ENCODE assay signal across 24 cellular contexts in genomic region chr16:4681471-4682083, GRCh38. TPM values are rescaled to one million over a fixed set of nuclear protein-coding genes. Genes with fewer than 3 reads are reported as not detected.
DNase-seq lines count a peak whose midpoint lies in the region; ATAC-seq, FAIRE-seq and TF ChIP-seq lines count a peak whose summit lies in the region.
"Had no signal": no experiment of that assay in that cellular context is flagged by ENCODE, and none has a peak within 500 bp of the region (broad histone marks: within the 10 kb centered on the region; RNA-seq: fewer than 3 reads in every experiment).

No MANE protein-coding gene starts in this region.

- H3K36me3 ChIP-seq in esophagus muscularis mucosa (peaks cover 15 to 99% (median 84%) of the 10 kb centered on the region in 4 donors), psoas muscle (ENCODE audit: insufficient read depth in 1 of 2, low read depth in 1 of 2) (peaks cover 2 to 79% of the 10 kb centered on the region in 2 donors), small intestine (ENCODE audit: control insufficient read depth in 2 of 2, insufficient read depth in 2 of 2, low read length in 2 of 2) (peaks cover 11 to 30% of the 10 kb centered on the region in 2 donors), PC-3 (ENCODE audit: low read depth, low read length) (no peaks in the 10 kb centered on the region)
- H3K36me3 ChIP-seq: SJCRH30 had no signal

- peak overlapping the region; percentile 43 to 84 (median 77) for H3K27ac ChIP-seq in esophagus muscularis mucosa (replicated peaks in 1 of 4)
- H3K27ac ChIP-seq in psoas muscle: peak overlapping the region; percentile 58
- H3K27ac ChIP-seq in small intestine (ENCODE audit: low read depth in 1 of 2, low read length in 1 of 2): no peak overlapping the region
- H3K27ac ChIP-seq in PC-3 (ENCODE audit: low read length): no peak overlapping the region
- H3K27ac ChIP-seq: SJCRH30 had no signal

- TF ChIP-seq CTCF in esophagus muscularis mucosa (IDR thresholded peaks at IDR 0.05) (no peak), psoas muscle (IDR thresholded peaks at IDR 0.05) (no peak), PC-3 (conservative IDR thresholded peaks at IDR 0.05; ENCODE audit: low read depth, low read length) (no peak)

- H3K27ac Mint-ChIP-seq in activated naive CD4-positive, alpha-beta T cell treated with anti-CD3 and anti-CD28 coated beads, Interleukin-2, amount 50 U/mL, for 72 hours: peak overlapping the region; percentile 69 to 95
- H3K27ac Mint-ChIP-seq: HFFc6, nephron progenitor cell had no signal

- no peaks in the 10 kb centered on the region for H3F3A ChIP-seq in PC-3 (ENCODE audit: low read length, unreplicated experiment)

- H3K9me3 Mint-ChIP-seq in activated naive CD4-positive, alpha-beta T cell treated with anti-CD3 and anti-CD28 coated beads, Interleukin-2, amount 50 U/mL, for 72 hours: no peaks in the 10 kb centered on the region
- H3K9me3 Mint-ChIP-seq: CD8-positive, alpha-beta memory T cell; HFFc6; nephron progenitor cell; stimulated activated naive CD8-positive, alpha-beta T cell treated with anti-CD3 and anti-CD28 coated beads, Interleukin-15, Interleukin-2, amounts not matched to agents 100 ng/mL and 50 ng/mL, for 24 hours had no signal

- no peaks in the 10 kb centered on the region for H3K9me3 ChIP-seq in esophagus muscularis mucosa
- H3K9me3 ChIP-seq in psoas muscle: no peaks in the 10 kb centered on the region
- no peaks in the 10 kb centered on the region for H3K9me3 ChIP-seq in small intestine (ENCODE audit: control insufficient read depth, low read depth)
- H3K9me3 ChIP-seq in PC-3 (ENCODE audit: low read length): no peaks in the 10 kb centered on the region
- H3K9me3 ChIP-seq: SJCRH30 had no signal

- intact Hi-C loops in esophagus muscularis mucosa (cut with DNase I) (loop anchor here (5.0 kb wide), 1 partner anchor 69 kb away; the partner anchor contains the start of gene UBALD1), psoas muscle (cut with DNase I) (no loop called here), PC-3 (cut with micrococcal nuclease) (no loop called here)

- no peak for DNase-seq in activated naive CD4-positive, alpha-beta T cell treated with anti-CD3 and anti-CD28 coated beads, Interleukin-2, amount 50 U/mL, for 72 hours (ENCODE audit: low spot score in 2 of 2)
- no peak for DNase-seq in activated naive CD4-positive, alpha-beta T cell treated with Interleukin-2 at 50 U/mL for 16 hours
- DNase-seq in SW480 (ENCODE audit: low spot score) (peak; percentile 79), esophagus muscularis mucosa (ENCODE audit: extremely low spot score) (no peak), psoas muscle (no peak), NCI-H345 (lab: John Stamatoyannopoulos, UW) (no peak), small intestine (no peak), PC-3 (no peak)
- DNase-seq: activated CD4-positive, alpha-beta T cell treated with anti-CD3 and anti-CD28 coated beads, Interleukin-2, amount 50 U/mL, for 1 hour; activated T-cell treated with anti-CD3 and anti-CD28 coated beads, Interleukin-2, amount 50 U/mL, for 1 hour; central memory CD4-positive, alpha-beta T cell; DMS79; effector memory CD4-positive, alpha-beta T cell; HFFc6; Kasumi-1; mesendoderm; NCI-H1105 treated with DMSO at 0.1 percent for 48 hours; NCI-H526 treated with DMSO at 0.1 percent for 48 hours; retina; SJCRH30 had no signal

- peaks cover 22 to 49% (median 37%) of the 10 kb centered on the region in 4 donors for H3K4me1 ChIP-seq in esophagus muscularis mucosa
- peaks cover 19% of the 10 kb centered on the region for H3K4me1 ChIP-seq in psoas muscle
- peaks cover 0 to 2% of the 10 kb centered on the region in 2 donors for H3K4me1 ChIP-seq in small intestine (ENCODE audit: control insufficient read depth in 2 of 2, insufficient read depth in 1 of 2, low read depth in 1 of 2, low read length in 1 of 2)
- H3K4me1 ChIP-seq in PC-3 (ENCODE audit: insufficient read depth, low read length): peaks cover 20% of the 10 kb centered on the region
- H3K4me1 ChIP-seq: SJCRH30 had no signal

- no peak for ATAC-seq in activated naive CD4-positive, alpha-beta T cell treated with anti-CD3 and anti-CD28 coated beads, Interleukin-2, amount 50 U/mL, for 72 hours
- ATAC-seq in psoas muscle: no peak
- ATAC-seq in PC-3: no peak

- no peaks in the 10 kb centered on the region for H3K9me2 ChIP-seq in PC-3 (replicated peaks; ENCODE audit: low read length)

- no peaks in the 10 kb centered on the region for H3K36me3 Mint-ChIP-seq in activated naive CD4-positive, alpha-beta T cell treated with anti-CD3 and anti-CD28 coated beads, Interleukin-2, amount 50 U/mL, for 72 hours

- no peak for TF ChIP-seq POLR2A in esophagus muscularis mucosa (IDR thresholded peaks at IDR 0.05; ENCODE audit: low read depth)

- FAIRE-seq in small intestine (lab: Jason Lieb, UNC): no peak

- CTCF ChIA-PET in PC-3 (lab: Charles Lee): no interaction called here

- H3K4me3 ChIP-seq in esophagus muscularis mucosa: no peak overlapping the region
- no peak overlapping the region for H3K4me3 ChIP-seq in psoas muscle
- no peak overlapping the region for H3K4me3 ChIP-seq in small intestine (ENCODE audit: low read depth in 1 of 2, low read length in 2 of 2)
- no peak overlapping the region for H3K4me3 ChIP-seq in PC-3 (ENCODE audit: low read length)
- H3K4me3 ChIP-seq: SJCRH30 had no signal

- POLR2A ChIA-PET in PC-3 (lab: Charles Lee; ENCODE audit: unreplicated experiment): no interaction called here

- H3K4me2 ChIP-seq in PC-3 (ENCODE audit: low read length): no peak overlapping the region

- no peaks in the 10 kb centered on the region for H3K79me2 ChIP-seq in PC-3 (ENCODE audit: low read length)

- WGBS in esophagus muscularis mucosa: 91% methylated on average over 39 of the region's 39 CpGs
- WGBS in psoas muscle, 3 donors: 85 to 91% (median 91%) methylated on average over 35 to 39 of the region's 39 CpGs
- WGBS in small intestine, 3 donors: 91 to 95% (median 94%) methylated on average over 39 of the region's 39 CpGs

- BruUV-seq in PC-3 (replicated peaks; lab: Mats Ljungman, UMichigan): no TSS peak

- no peak for TF ChIP-seq EP300 in esophagus muscularis mucosa (IDR thresholded peaks at IDR 0.05)

- H4K20me1 ChIP-seq in PC-3 (ENCODE audit: low read length): no peaks in the 10 kb centered on the region

- no peak overlapping the region for H2AFZ ChIP-seq in PC-3 (ENCODE audit: low read length)

- H3K27me3 ChIP-seq in esophagus muscularis mucosa (no peaks in the 10 kb centered on the region), psoas muscle (ENCODE audit: insufficient read depth in 3 of 3, low read length in 2 of 3) (no peaks in the 10 kb centered on the region), small intestine (ENCODE audit: control insufficient read depth in 2 of 2, insufficient read depth in 2 of 2, low read length in 2 of 2) (no peaks in the 10 kb centered on the region), PC-3 (ENCODE audit: low read length) (no peaks in the 10 kb centered on the region)
- H3K27me3 ChIP-seq: SJCRH30 had no signal

- no peak overlapping the region for H3K9ac ChIP-seq in PC-3 (ENCODE audit: low read length)

RNA-seq across cellular contexts. Expression of gene NUDT16L1, which starts 11.8 kb away (rescaled TPM):
- 10 to 100 TPM; 20.7 to 42.8 TPM for total RNA-seq in activated naive CD4-positive, alpha-beta T cell treated with anti-CD3 and anti-CD28 coated beads, Interleukin-2, amount 50 U/mL, for 72 hours
- total RNA-seq in esophagus muscularis mucosa (10 to 100 TPM; 18.1 to 33.9 (median 24.6) TPM), psoas muscle (10 to 100 TPM in 1 of 4 donors, 1 to 10 TPM in 3; 6.3 to 20.2 (median 8.4) TPM), PC-3 (2014; rRNA removed) (49.9 and 64.3 TPM in 2 replicates)
- polyA plus RNA-seq in psoas muscle (1 to 10 TPM; 6.6 to 9.7 (median 7.4) TPM), small intestine (10 to 100 TPM; 44.5 to 73.1 (median 61.6) TPM)

RNA-seq across cellular contexts. Expression of gene ANKS3, which starts 52.5 kb away (rescaled TPM):
- 10 to 100 TPM; 19.4 to 21.5 TPM for total RNA-seq in activated naive CD4-positive, alpha-beta T cell treated with anti-CD3 and anti-CD28 coated beads, Interleukin-2, amount 50 U/mL, for 72 hours
- 10 to 100 TPM; 17.0 to 29.0 (median 24.7) TPM for total RNA-seq in esophagus muscularis mucosa
- 1 to 10 TPM; 5.2 to 9.1 (median 7.4) TPM for total RNA-seq in psoas muscle
- polyA plus RNA-seq in psoas muscle: 10 to 100 TPM; 10.7 to 15.0 (median 14.2) TPM
- 10 to 100 TPM; 11.6 to 15.2 (median 12.4) TPM for polyA plus RNA-seq in small intestine
- total RNA-seq in PC-3 (2014; rRNA removed): 22.6 and 25.1 TPM in 2 replicates

RNA-seq across cellular contexts. Expression of gene DNAAF8, which starts 52.8 kb away (rescaled TPM):
- total RNA-seq in activated naive CD4-positive, alpha-beta T cell treated with anti-CD3 and anti-CD28 coated beads, Interleukin-2, amount 50 U/mL, for 72 hours: under 1 TPM in 1 of 2 donors, not detected in 1; 0.09 TPM
- total RNA-seq in esophagus muscularis mucosa (1 to 10 TPM in 2 of 4 donors, under 1 TPM in 2; 0.42 to 1.7 (median 0.94) TPM), psoas muscle (1 to 10 TPM in 1 of 4 donors, under 1 TPM in 2, not detected in 1; 0.42 to 1.1 (median 0.71) TPM), PC-3 (2014; rRNA removed) (0.58 and 1.2 TPM in 2 replicates)
- polyA plus RNA-seq in psoas muscle (1 to 10 TPM; 1.2 to 2.1 (median 1.8) TPM), small intestine (under 1 TPM in 1 of 3 donors, not detected in 2; 0.67 TPM)
- total RNA-seq: HT1080 had no signal

RNA-seq across cellular contexts. Expression of gene MGRN1, which starts 57.0 kb away (rescaled TPM):
- 10 to 100 TPM; 46.9 to 76.4 TPM for total RNA-seq in activated naive CD4-positive, alpha-beta T cell treated with anti-CD3 and anti-CD28 coated beads, Interleukin-2, amount 50 U/mL, for 72 hours
- total RNA-seq in esophagus muscularis mucosa (10 to 100 TPM; 40.3 to 75.6 (median 48.5) TPM), psoas muscle (10 to 100 TPM; 44.2 to 63.1 (median 59.4) TPM), PC-3 (2014; rRNA removed) (22.7 and 38.2 TPM in 2 replicates)
- polyA plus RNA-seq in psoas muscle (10 to 100 TPM; 20.2 to 36.3 (median 24.6) TPM), small intestine (10 to 100 TPM; 21.1 to 25.6 (median 25.5) TPM)

Comparison
In these comparisons a context has a peak if more than half of its experiments do, and no peak if none do; other contexts are left out.
1. H3K27ac ChIP-seq: peak in esophagus muscularis mucosa (4 of 4) and psoas muscle (single experiment); none in small intestine (0 of 2) and PC-3 (single experiment).